ENCODE assay signal across 15 cellular contexts in genomic region chr16:73000907-73001521, GRCh38. TPM values are rescaled to one million over a fixed set of nuclear protein-coding genes. Genes with fewer than 3 reads are reported as not detected.
DNase-seq lines count a peak whose midpoint lies in the region; ATAC-seq and TF ChIP-seq lines count a peak whose summit lies in the region.
"Had no signal": no experiment of that assay in that cellular context is flagged by ENCODE, and none has a peak within 500 bp of the region (broad histone marks: within the 10 kb centered on the region; RNA-seq: fewer than 3 reads in every experiment).

No MANE protein-coding gene starts in this region.

- H3K27ac Mint-ChIP-seq in chondrocyte (ENCODE audit: unreplicated experiment): peak overlapping the region; percentile 91
- peak overlapping the region; percentile 79 for H3K27ac Mint-ChIP-seq in neural progenitor cell
- H3K27ac Mint-ChIP-seq in CD4-positive, alpha-beta T cell: no peak overlapping the region
- H3K27ac Mint-ChIP-seq: naive B cell; T-helper 2 cell treated with Interferon-gamma antibody and Interleukin-4, amounts not matched to agents 5 μg/mL and 100 μg/mL, for 36 hours had no signal

- H3K4me1 ChIP-seq in neural progenitor cell: no peaks in the 10 kb centered on the region

- no peak overlapping the region for H2AFZ ChIP-seq in neural progenitor cell (replicated peaks)

- no peaks in the 10 kb centered on the region for H3K36me3 Mint-ChIP-seq in chondrocyte (ENCODE audit: low read depth)
- peaks cover 44% of the 10 kb centered on the region for H3K36me3 Mint-ChIP-seq in neural progenitor cell
- H3K36me3 Mint-ChIP-seq in CD4-positive, alpha-beta T cell (ENCODE audit: low read depth): no peaks in the 10 kb centered on the region

- no peaks in the 10 kb centered on the region for H3K27me3 Mint-ChIP-seq in chondrocyte (ENCODE audit: low read depth)
- H3K27me3 Mint-ChIP-seq in neural progenitor cell (ENCODE audit: insufficient read depth, low read depth): peaks cover 3% of the 10 kb centered on the region
- no peaks in the 10 kb centered on the region for H3K27me3 Mint-ChIP-seq in CD4-positive, alpha-beta T cell
- H3K27me3 Mint-ChIP-seq: naive B cell had no signal

- no peak for TF ChIP-seq CTCF in RWPE1 (conservative IDR thresholded peaks at IDR 0.05; ENCODE audit: low read depth)
- TF ChIP-seq CTCF in chondrocyte (IDR thresholded peaks at IDR 0.05): no peak
- TF ChIP-seq CTCF in neural progenitor cell (IDR thresholded peaks at IDR 0.05): no peak
- TF ChIP-seq CTCF in CD4-positive, alpha-beta T cell (IDR thresholded peaks at IDR 0.05): no peak

- H3K9ac ChIP-seq in neural progenitor cell: no peak overlapping the region

- peaks cover 82% of the 10 kb centered on the region for H3K4me1 Mint-ChIP-seq in chondrocyte (ENCODE audit: low read depth)
- H3K4me1 Mint-ChIP-seq in neural progenitor cell: peaks cover 28% of the 10 kb centered on the region
- H3K4me1 Mint-ChIP-seq in CD4-positive, alpha-beta T cell (ENCODE audit: low read depth): no peaks in the 10 kb centered on the region
- H3K4me1 Mint-ChIP-seq: naive B cell had no signal

- no peak overlapping the region for H3K4me3 ChIP-seq in neural progenitor cell

- DNase-seq in RWPE1 (ENCODE audit: low spot score) (no peak), chondrocyte (ENCODE audit: low spot score) (peak; percentile 21), neural progenitor cell (ENCODE audit: low spot score) (no peak), substantia nigra (lab: John Stamatoyannopoulos, UW) (no peak), DMS79 (lab: John Stamatoyannopoulos, UW) (no peak)
- DNase-seq in CD4-positive, alpha-beta T cell: no peak
- DNase-seq: activated CD8-positive, alpha-beta memory T cell treated with anti-CD3 and anti-CD28 coated beads, Interleukin-2, amount 50 U/mL, for 4 hours; activated gamma-delta T cell treated with Interleukin-2 at 50 U/mL for 16 hours; KG1; naive B cell; NCI-H2227 treated with DMSO at 0.1 percent for 48 hours had no signal

- H3K9me3 Mint-ChIP-seq in chondrocyte (ENCODE audit: low read depth) (peaks cover 3% of the 10 kb centered on the region), neural progenitor cell (peaks cover 24% of the 10 kb centered on the region)
- H3K9me3 Mint-ChIP-seq in CD4-positive, alpha-beta T cell: no peaks in the 10 kb centered on the region

- H4K20me1 ChIP-seq in neural progenitor cell (ENCODE audit: low read depth): no peaks in the 10 kb centered on the region

- H3K9me3 ChIP-seq in neural progenitor cell (ENCODE audit: low read depth): no peaks in the 10 kb centered on the region
- H3K9me3 ChIP-seq in CD4-positive, alpha-beta T cell (ENCODE audit: control insufficient read depth, low read length): no peaks in the 10 kb centered on the region

- no peaks in the 10 kb centered on the region for H3F3A ChIP-seq in neural progenitor cell (ENCODE audit: low read depth)

- POLR2A ChIA-PET in RWPE1 (lab: Yijun Ruan, JAX; ENCODE audit: low non-redundant PET): no interaction called here
- POLR2A ChIA-PET in CD4-positive, alpha-beta T cell (lab: Charles Lee): no interaction called here

- CTCF ChIA-PET in RWPE1 (lab: Yijun Ruan, JAX): no interaction called here
- CTCF ChIA-PET in CD4-positive, alpha-beta T cell (lab: Charles Lee): no interaction called here

- H3K4me3 Mint-ChIP-seq in chondrocyte (ENCODE audit: unreplicated experiment) (no peak overlapping the region), neural progenitor cell (peak overlapping the region; percentile 52)
- H3K4me3 Mint-ChIP-seq in CD4-positive, alpha-beta T cell: no peak overlapping the region
- H3K4me3 Mint-ChIP-seq: naive B cell; T-helper 2 cell treated with Interferon-gamma antibody and Interleukin-4, amounts not matched to agents 5 μg/mL and 100 μg/mL, for 36 hours had no signal

- intact Hi-C loops in CD4-positive, alpha-beta T cell (cut with DNase I, micrococcal nuclease): no loop called here

- ATAC-seq in GM21737 (IDR thresholded peaks at IDR 0.05; ENCODE audit: unreplicated experiment): no peak
- no peak for ATAC-seq in CD4-positive, alpha-beta T cell (ENCODE audit: poor library complexity)
- ATAC-seq in GM19467 (IDR thresholded peaks at IDR 0.05; ENCODE audit: unreplicated experiment): no peak

- no peak overlapping the region for H3K4me2 ChIP-seq in neural progenitor cell

- H3K36me3 ChIP-seq in neural progenitor cell: no peaks in the 10 kb centered on the region

- H3K79me2 ChIP-seq in neural progenitor cell (ENCODE audit: low read depth): no peaks in the 10 kb centered on the region

- H3K27ac ChIP-seq in RWPE1: peak overlapping the region; percentile 67
- H3K27ac ChIP-seq in neural progenitor cell: no peak overlapping the region
- H3K27ac ChIP-seq in substantia nigra (ENCODE audit: low read depth, low read length, poor library complexity, severe bottlenecking): peak overlapping the region; percentile 30
- H3K27ac ChIP-seq in CD4-positive, alpha-beta T cell (ENCODE audit: low read depth, low read length): no peak overlapping the region
- H3K27ac ChIP-seq: HL-60 had no signal

- no peaks in the 10 kb centered on the region for H3K27me3 ChIP-seq in neural progenitor cell
- no peaks in the 10 kb centered on the region for H3K27me3 ChIP-seq in CD4-positive, alpha-beta T cell (ENCODE audit: control insufficient read depth, insufficient read depth, low read length)

RNA-seq across cellular contexts. Expression of gene ZFHX3, which starts 46.9 kb away (rescaled TPM):
- total RNA-seq in chondrocyte (74.4 to 91.0 TPM (median 86.8 TPM) in 3 replicates), neural progenitor cell (ENCODE audit: low replicate concordance) (1.5 and 2.4 TPM in 2 replicates)
- under 1 TPM; 0.63 to 0.64 TPM for total RNA-seq in CD4-positive, alpha-beta T cell

Comparison
In these comparisons a context has a peak if more than half of its experiments do, and no peak if none do; other contexts are left out.
1. H3K27ac ChIP-seq: peak in RWPE1 (single experiment) and substantia nigra (single experiment); none in neural progenitor cell (single experiment) and CD4-positive, alpha-beta T cell (single experiment).
2. RNA of gene ZFHX3, which starts 46.9 kb away (total RNA-seq): 74.4 to 91.0 TPM in chondrocyte; 1.5 to 2.4 TPM in neural progenitor cell and 0.63 to 0.64 TPM in CD4-positive, alpha-beta T cell; every median in the first group is over 10 times any median in the second.